In genomic region chr10:28327494-28327886, GRCh38 we compare ENCODE assay signal across 1 cellular context.
TF ChIP-seq lines count a peak whose summit lies in the region.

No MANE protein-coding gene starts in this region.

TF ChIP-seq in GM23338, 12 proteins besides CTCF, POLR2A, EP300 and RAD21:
- no peak for TF ChIP-seq ZNF462 (CRISPR knock-in tag; IDR thresholded peaks at IDR 0.05)
TF ChIP-seq in GM23338: peak in this region for 0.
